In the genomic region with DNA sequence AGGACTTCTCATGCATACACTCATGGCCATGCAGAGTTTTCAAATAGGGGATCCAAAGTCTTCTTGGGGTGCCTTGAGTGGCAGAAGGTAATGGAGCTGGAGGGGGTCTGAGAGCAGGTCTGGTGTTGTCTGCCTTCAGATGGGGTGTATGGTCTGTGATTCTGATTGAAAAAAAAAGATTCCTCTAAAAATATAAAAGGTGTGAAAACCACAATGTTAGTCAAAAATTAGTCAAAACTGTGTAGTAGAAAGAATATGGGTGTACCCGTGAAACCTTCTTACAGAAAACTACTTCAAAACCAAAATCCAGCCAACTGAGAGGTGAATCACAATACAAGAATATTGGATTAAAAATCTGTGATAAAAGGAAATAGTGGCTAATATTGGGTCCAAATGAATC, we compare ENCODE assay signal across 14 cellular contexts. TPM values are rescaled to one million over a fixed set of nuclear protein-coding genes. Genes with fewer than 3 reads are reported as not detected.
DNase-seq lines count a peak whose midpoint lies in the region; ATAC-seq, FAIRE-seq and TF ChIP-seq lines count a peak whose summit lies in the region.
"Had no signal": no experiment of that assay in that cellular context is flagged by ENCODE, and none has a peak within 500 bp of the region (broad histone marks: within the 10 kb centered on the region; RNA-seq: fewer than 3 reads in every experiment).

No MANE protein-coding gene starts in this region.

- POLR2A ChIA-PET in naive thymus-derived CD8-positive, alpha-beta T cell (lab: Charles Lee): no interaction called here

- H3K4me2 ChIP-seq in OCI-LY3 (ENCODE audit: low read length): peak overlapping the region; percentile 11; the same call in 1 of the 2 replicates

- peak overlapping the region in 6 of 10 donors; percentile 29 to 95 (median 62) for H3K27ac Mint-ChIP-seq in naive thymus-derived CD8-positive, alpha-beta T cell

- H3K36me3 ChIP-seq in OCI-LY3 (replicated peaks; ENCODE audit: low read depth, low read length): peaks cover 65% of the 10 kb centered on the region
- H3K36me3 ChIP-seq: colonic mucosa had no signal

- peaks cover 0 to 7% (median 3%) of the 10 kb centered on the region in 9 donors for H3K9me3 Mint-ChIP-seq in naive thymus-derived CD8-positive, alpha-beta T cell

- H3K9me3 ChIP-seq in OCI-LY3 (ENCODE audit: insufficient read depth, low read length): no peaks in the 10 kb centered on the region
- H3K9me3 ChIP-seq: colonic mucosa had no signal

- peak; percentile 83 for FAIRE-seq in GM18507 (lab: Jason Lieb, UNC)
- FAIRE-seq: small intestine had no signal

- peaks cover 8 to 67% (median 40%) of the 10 kb centered on the region in 3 donors for H3K36me3 Mint-ChIP-seq in naive thymus-derived CD8-positive, alpha-beta T cell

- no peaks in the 10 kb centered on the region for H3K27me3 ChIP-seq in OCI-LY3 (ENCODE audit: low read depth, low read length)
- H3K27me3 ChIP-seq: colonic mucosa had no signal

- peaks cover 42% of the 10 kb centered on the region for H3K4me1 ChIP-seq in OCI-LY3 (ENCODE audit: low read length)
- H3K4me1 ChIP-seq: colonic mucosa had no signal

- no peak overlapping the region for H3K27ac ChIP-seq in OCI-LY3 (ENCODE audit: low read length)
- H3K27ac ChIP-seq: colonic mucosa had no signal

- TF ChIP-seq CTCF in OCI-LY3 (IDR thresholded peaks at IDR 0.05; ENCODE audit: low read depth, low read length): no peak

- peak; percentile 42 for ATAC-seq in GM19351 (IDR thresholded peaks at IDR 0.05; ENCODE audit: unreplicated experiment)
- ATAC-seq in naive thymus-derived CD8-positive, alpha-beta T cell: no peak

- peak overlapping the region in 2 of 10 donors; percentile 22 to 73 for H3K4me3 Mint-ChIP-seq in naive thymus-derived CD8-positive, alpha-beta T cell

- H3K79me2 ChIP-seq in OCI-LY3 (ENCODE audit: low read length): peaks cover 80% of the 10 kb centered on the region

- H2AFZ ChIP-seq in OCI-LY3 (ENCODE audit: low read depth, low read length): no peak overlapping the region

- H3K27me3 Mint-ChIP-seq in naive thymus-derived CD8-positive, alpha-beta T cell: no peaks in the 10 kb centered on the region

- intact Hi-C loops in posterior cingulate gyrus (cut with DNase I): no loop called here

- H3K4me1 Mint-ChIP-seq in naive thymus-derived CD8-positive, alpha-beta T cell: peaks cover 25 to 84% (median 74%) of the 10 kb centered on the region in 4 donors

- H3K9ac ChIP-seq in OCI-LY3 (ENCODE audit: low read length): no peak overlapping the region

- peaks cover 75% of the 10 kb centered on the region for H4K20me1 ChIP-seq in OCI-LY3 (ENCODE audit: insufficient read depth, low read length)

- H3K4me3 ChIP-seq in OCI-LY3 (ENCODE audit: low read length): no peak overlapping the region
- H3K4me3 ChIP-seq: colonic mucosa, lung had no signal

- no peak for DNase-seq in GM18507 (ENCODE audit: extremely low spot score, insufficient read length, low read depth)
- no peak for DNase-seq in naive thymus-derived CD8-positive, alpha-beta T cell
- DNase-seq in NCI-H69 (lab: John Stamatoyannopoulos, UW): no peak
- no peak for DNase-seq in posterior cingulate gyrus
- DNase-seq in NCI-H146 (lab: John Stamatoyannopoulos, UW): no peak
- DNase-seq: activated CD4-positive, alpha-beta T cell treated with anti-CD3 and anti-CD28 coated beads for 1 hour; colonic mucosa; GF-D8; hypothalamus; occipital lobe; small intestine had no signal

RNA-seq across cellular contexts. Expression of a gene that starts 20.1 kb away (rescaled TPM):
- 100 to 1,000 TPM; 171 to 182 TPM for total RNA-seq in naive thymus-derived CD8-positive, alpha-beta T cell
- 10 to 100 TPM; 59.5 to 84.6 (median 71.0) TPM for polyA plus RNA-seq in naive thymus-derived CD8-positive, alpha-beta T cell
